ENCODE assay signal across 6 cellular contexts in the genomic region with DNA sequence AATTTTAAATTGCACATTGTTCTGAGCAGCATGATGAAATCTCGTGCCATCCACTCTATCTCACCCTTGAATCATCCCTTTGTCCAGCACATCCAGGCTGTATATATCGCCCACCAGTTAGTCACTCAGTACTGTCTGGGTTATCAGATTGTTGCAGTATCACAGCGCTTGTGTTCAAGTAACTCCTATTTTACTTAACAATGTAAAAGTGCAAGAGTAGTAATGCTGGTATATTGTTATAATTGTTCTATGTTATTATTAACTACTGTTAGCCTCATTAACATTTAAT.
DNase-seq lines count a peak whose midpoint lies in the region; ATAC-seq, FAIRE-seq and TF ChIP-seq lines count a peak whose summit lies in the region.
"Not testable (repeated sequence)": the region's sequence is repeated elsewhere in the genome, so short reads cannot be mapped to it uniquely, and the experiment has no call there.

No MANE protein-coding gene starts in this region.

- CTCF ChIA-PET in activated CD8-positive, alpha-beta T cell treated with anti-CD3 and anti-CD28 coated beads for 36 hours (lab: Charles Lee); K562 (lab: Yijun Ruan, JAX; ENCODE audit: low intra/inter-chr PET ratio): not testable (repeated sequence)

- not testable (repeated sequence) for H3K4me3 Mint-ChIP-seq in activated CD8-positive, alpha-beta T cell treated with anti-CD3 and anti-CD28 coated beads for 36 hours; activated T-helper 17 cell treated with anti-CD3 and anti-CD28 coated beads, Interleukin-2, amount 50 U/mL, for 72 hours; natural killer cell treated with Interleukin-12 subunit alpha and Interleukin-12 subunit beta and Interleukin-15 and Interleukin-18, amount 100 ng/mL, for 72 hours; stimulated activated effector memory CD8-positive, alpha-beta T cell treated with anti-CD3 and anti-CD28 coated beads, Interleukin-12 subunit alpha, Interleukin-12 subunit beta, amount 100 ng/mL, for 72 hours

- not testable (repeated sequence) for H3K27ac ChIP-seq in RWPE2 (ENCODE audit: poor library complexity, severe bottlenecking); K562 (ENCODE audit: extremely low read depth, low read depth, low read length)

- H3K79me2 ChIP-seq in K562 (ENCODE audit: control insufficient read depth, insufficient read depth, low read length), result not testable (repeated sequence)

- H3K36me3 ChIP-seq in RWPE2 (ENCODE audit: low read depth); K562 (ENCODE audit: control insufficient read depth, insufficient read depth, low read length): not testable (repeated sequence)

- ATAC-seq in RWPE2 (ENCODE audit: low read depth) (peak; percentile 89), K562 (peak; percentile 83)
- ATAC-seq in activated CD8-positive, alpha-beta T cell treated with anti-CD3 and anti-CD28 coated beads for 36 hours, result peak; percentile 76
- peak; percentile 69 for ATAC-seq in activated T-helper 17 cell treated with anti-CD3 and anti-CD28 coated beads, Interleukin-2, amount 50 U/mL, for 72 hours (replicated peaks)
- peak; percentile 44 to 52 for ATAC-seq in natural killer cell treated with Interleukin-12 subunit alpha and Interleukin-12 subunit beta and Interleukin-15 and Interleukin-18, amount 100 ng/mL, for 72 hours
- peak; percentile 95 for ATAC-seq in stimulated activated effector memory CD8-positive, alpha-beta T cell treated with anti-CD3 and anti-CD28 coated beads, Interleukin-12 subunit alpha, Interleukin-12 subunit beta, amount 100 ng/mL, for 72 hours

- not testable (repeated sequence) for BruUV-seq in K562 (replicated peaks; lab: Mats Ljungman, UMichigan)

- POLR2A ChIA-PET in activated CD8-positive, alpha-beta T cell treated with anti-CD3 and anti-CD28 coated beads for 36 hours (lab: Charles Lee); K562 (lab: Yijun Ruan, JAX): not testable (repeated sequence)

- H3K9me3 ChIP-seq in RWPE2 (ENCODE audit: severe bottlenecking); K562 (replicated peaks; ENCODE audit: control insufficient read depth, insufficient read depth, low read depth, low read length): not testable (repeated sequence)

- H3K4me1 Mint-ChIP-seq in activated CD8-positive, alpha-beta T cell treated with anti-CD3 and anti-CD28 coated beads for 36 hours (ENCODE audit: low read depth); activated T-helper 17 cell treated with anti-CD3 and anti-CD28 coated beads, Interleukin-2, amount 50 U/mL, for 72 hours; natural killer cell treated with Interleukin-12 subunit alpha and Interleukin-12 subunit beta and Interleukin-15 and Interleukin-18, amount 100 ng/mL, for 72 hours (ENCODE audit: low read depth in 2 of 2); stimulated activated effector memory CD8-positive, alpha-beta T cell treated with anti-CD3 and anti-CD28 coated beads, Interleukin-12 subunit alpha, Interleukin-12 subunit beta, amount 100 ng/mL, for 72 hours: not testable (repeated sequence)

- not testable (repeated sequence) for TF ChIP-seq EP300 in K562 (IDR thresholded peaks at IDR 0.05; ENCODE audit: low read length)

- intact Hi-C loops in activated CD8-positive, alpha-beta T cell treated with anti-CD3 and anti-CD28 coated beads for 36 hours (cut with micrococcal nuclease); K562 (cut with micrococcal nuclease): not testable (repeated sequence)

- H3K27me3 Mint-ChIP-seq in activated CD8-positive, alpha-beta T cell treated with anti-CD3 and anti-CD28 coated beads for 36 hours; activated T-helper 17 cell treated with anti-CD3 and anti-CD28 coated beads, Interleukin-2, amount 50 U/mL, for 72 hours; natural killer cell treated with Interleukin-12 subunit alpha and Interleukin-12 subunit beta and Interleukin-15 and Interleukin-18, amount 100 ng/mL, for 72 hours: not testable (repeated sequence)

- DNase-seq in RWPE2 (ENCODE audit: low spot score); activated CD8-positive, alpha-beta T cell treated with anti-CD3 and anti-CD28 coated beads for 36 hours; K562 (ENCODE audit: extremely low read depth in 1 of 4, low spot score in 3 of 4); natural killer cell treated with Interleukin-12 subunit alpha and Interleukin-12 subunit beta and Interleukin-15 and Interleukin-18, amount 100 ng/mL, for 72 hours (ENCODE audit: low spot score); stimulated activated effector memory CD8-positive, alpha-beta T cell treated with anti-CD3 and anti-CD28 coated beads, Interleukin-12 subunit alpha, Interleukin-12 subunit beta, amount 100 ng/mL, for 72 hours (ENCODE audit: low spot score in 2 of 2): not testable (repeated sequence)

- not testable (repeated sequence) for TF ChIP-seq RAD21 in K562 (CRISPR knock-in tag; conservative IDR thresholded peaks at IDR 0.05 in 1 of 2, IDR thresholded peaks at IDR 0.05 in 1 of 2)

- not testable (repeated sequence) for H3K27me3 ChIP-seq in RWPE2 (ENCODE audit: insufficient read depth, poor library complexity, severe bottlenecking); K562 (ENCODE audit: control insufficient read depth in 2 of 2, insufficient read depth in 2 of 2, low read length in 2 of 2)

- not testable (repeated sequence) for H3K4me1 ChIP-seq in RWPE2 (ENCODE audit: insufficient read depth, poor library complexity, severe bottlenecking); K562 (replicated peaks in 1 of 2; ENCODE audit: control insufficient read depth in 2 of 2, insufficient read depth in 2 of 2, low read length in 2 of 2)

- no CpG with 5 or more reads among the region's 3 CpGs for WGBS in K562 (ENCODE audit: insufficient coverage, low coverage, missing lambda C conversion rate)

- in situ Hi-C loops in K562 (cut with MboI), result not testable (repeated sequence)

- not testable (repeated sequence) for H2AFZ ChIP-seq in K562 (ENCODE audit: low read depth, low read length)

- H3K9me1 ChIP-seq in K562 (ENCODE audit: control insufficient read depth, insufficient read depth, low read length), result not testable (repeated sequence)

- not testable (repeated sequence) for TF ChIP-seq POLR2A in K562 (conservative IDR thresholded peaks at IDR 0.05)

- H3K4me2 ChIP-seq in K562 (ENCODE audit: insufficient read depth, low read length), result not testable (repeated sequence)

- not testable (repeated sequence) for H4K20me1 ChIP-seq in K562 (replicated peaks; ENCODE audit: control insufficient read depth, insufficient read depth, low read length)

- not testable (repeated sequence) for H3K9ac ChIP-seq in K562 (ENCODE audit: insufficient read depth in 1 of 2, low read depth in 2 of 2, low read length in 2 of 2)

- not testable (repeated sequence) for H3K4me3 ChIP-seq in RWPE2 (ENCODE audit: severe bottlenecking); K562

- FAIRE-seq in K562 (lab: Jason Lieb, UNC), result not testable (repeated sequence)

- not testable (repeated sequence) for TF ChIP-seq CTCF in RWPE2 (IDR thresholded peaks at IDR 0.05; ENCODE audit: poor library complexity, severe bottlenecking); activated CD8-positive, alpha-beta T cell treated with anti-CD3 and anti-CD28 coated beads for 36 hours (IDR thresholded peaks at IDR 0.05); K562 (IDR thresholded peaks at IDR 0.05 in 2 of 3, conservative IDR thresholded peaks at IDR 0.05 in 1 of 3; ENCODE audit: insufficient read depth in 2 of 3, low read depth in 1 of 3, low read length in 3 of 3)

- H3K36me3 Mint-ChIP-seq in activated CD8-positive, alpha-beta T cell treated with anti-CD3 and anti-CD28 coated beads for 36 hours (ENCODE audit: low read depth); activated T-helper 17 cell treated with anti-CD3 and anti-CD28 coated beads, Interleukin-2, amount 50 U/mL, for 72 hours (ENCODE audit: low read depth); natural killer cell treated with Interleukin-12 subunit alpha and Interleukin-12 subunit beta and Interleukin-15 and Interleukin-18, amount 100 ng/mL, for 72 hours; stimulated activated effector memory CD8-positive, alpha-beta T cell treated with anti-CD3 and anti-CD28 coated beads, Interleukin-12 subunit alpha, Interleukin-12 subunit beta, amount 100 ng/mL, for 72 hours: not testable (repeated sequence)

- not testable (repeated sequence) for H3K9me3 Mint-ChIP-seq in activated CD8-positive, alpha-beta T cell treated with anti-CD3 and anti-CD28 coated beads for 36 hours; activated T-helper 17 cell treated with anti-CD3 and anti-CD28 coated beads, Interleukin-2, amount 50 U/mL, for 72 hours; natural killer cell treated with Interleukin-12 subunit alpha and Interleukin-12 subunit beta and Interleukin-15 and Interleukin-18, amount 100 ng/mL, for 72 hours; stimulated activated effector memory CD8-positive, alpha-beta T cell treated with anti-CD3 and anti-CD28 coated beads, Interleukin-12 subunit alpha, Interleukin-12 subunit beta, amount 100 ng/mL, for 72 hours

- not testable (repeated sequence) for H3K27ac Mint-ChIP-seq in activated CD8-positive, alpha-beta T cell treated with anti-CD3 and anti-CD28 coated beads for 36 hours; activated T-helper 17 cell treated with anti-CD3 and anti-CD28 coated beads, Interleukin-2, amount 50 U/mL, for 72 hours; natural killer cell treated with Interleukin-12 subunit alpha and Interleukin-12 subunit beta and Interleukin-15 and Interleukin-18, amount 100 ng/mL, for 72 hours; stimulated activated effector memory CD8-positive, alpha-beta T cell treated with anti-CD3 and anti-CD28 coated beads, Interleukin-12 subunit alpha, Interleukin-12 subunit beta, amount 100 ng/mL, for 72 hours
